Comparison of ENCODE assay signal across 30 cellular contexts in genomic region chr20:13900506-13900905, GRCh38.
"Had no signal": no experiment of that assay in that cellular context is flagged by ENCODE, and none has a peak within 500 bp of the region (broad histone marks: within the 10 kb centered on the region; RNA-seq: fewer than 3 reads in every experiment).

No MANE protein-coding gene starts in this region.

- FAIRE-seq: keratinocyte, pancreas had no signal

- H3K9me3 ChIP-seq: left lung, lower lobe of right lung, pancreas, prostate gland, suprapubic skin, tibial nerve, vagina had no signal

- H3K27ac Mint-ChIP-seq: mesothelial cell of epicardium; naive B cell; natural killer cell; nephron progenitor cell; neural progenitor cell; stimulated activated naive B cell treated with anti-CD40 and anti-IgM and Interleukin-4, amounts not matched to agents 10 μg/mL and 1 μg/mL and 100 μg/mL, for 72 hours; type B pancreatic cell had no signal

- DNase-seq: hippocampal formation; kidney glomerular epithelial cell; left cardiac atrium; left lung; lower lobe of right lung; mammary epithelial cell; mesendoderm; naive B cell; natural killer cell; nephron progenitor cell; pancreas; posterior cingulate gyrus; retina; right cardiac atrium; stimulated activated CD4-positive, alpha-beta T cell treated with anti-CD3 and anti-CD28 coated beads, Interleukin-12 subunit alpha, Interleukin-12 subunit beta, amount 100 ng/mL, for 4 hours; stimulated activated CD4-positive, alpha-beta T cell treated with anti-CD3 and anti-CD28 coated beads, Interleukin-15, amount 100 ng/mL, for 24 hours; stimulated activated CD4-positive, alpha-beta T cell treated with anti-CD3 and anti-CD28 coated beads, Interleukin-2, amount 100 ng/mL, for 24 hours; stimulated activated CD4-positive, alpha-beta T cell treated with anti-CD3 and anti-CD28 coated beads, Interleukin-4, amount 100 ng/mL, for 1 hour; stimulated activated naive B cell treated with anti-CD40 and anti-IgM and Interleukin-4, amounts not matched to agents 10 μg/mL and 1 μg/mL and 100 μg/mL, for 72 hours; stimulated activated naive CD8-positive, alpha-beta T cell treated with anti-CD3 and anti-CD28 coated beads, Interleukin-15, Interleukin-2, amounts not matched to agents 100 U/mL and 50 U/mL, for 24 hours had no signal

- H3K4me3 Mint-ChIP-seq: mesothelial cell of epicardium; naive B cell; natural killer cell; nephron progenitor cell; neural progenitor cell; stimulated activated naive B cell treated with anti-CD40 and anti-IgM and Interleukin-4, amounts not matched to agents 10 μg/mL and 1 μg/mL and 100 μg/mL, for 72 hours; type B pancreatic cell had no signal

- H2AFZ ChIP-seq: neural progenitor cell had no signal

- H3K36me3 ChIP-seq: left lung, lower lobe of right lung, neural progenitor cell, pancreas, prostate gland, suprapubic skin, tibial nerve, vagina had no signal

- ATAC-seq: left cardiac atrium; left lung; lower lobe of right lung; natural killer cell; pancreas; right cardiac atrium; sciatic nerve; stimulated activated naive B cell treated with anti-CD40 and anti-IgM and Interleukin-4, amounts not matched to agents 10 μg/mL and 1 μg/mL and 100 μg/mL, for 72 hours; stimulated activated naive CD8-positive, alpha-beta T cell treated with anti-CD3 and anti-CD28 coated beads, Interleukin-15, Interleukin-2, amounts not matched to agents 100 U/mL and 50 U/mL, for 24 hours had no signal

- H3K4me1 Mint-ChIP-seq: mesothelial cell of epicardium; naive B cell; natural killer cell; nephron progenitor cell; neural progenitor cell; stimulated activated naive B cell treated with anti-CD40 and anti-IgM and Interleukin-4, amounts not matched to agents 10 μg/mL and 1 μg/mL and 100 μg/mL, for 72 hours had no signal

- H3K9me3 Mint-ChIP-seq: nephron progenitor cell; neural progenitor cell; stimulated activated naive B cell treated with anti-CD40 and anti-IgM and Interleukin-4, amounts not matched to agents 10 μg/mL and 1 μg/mL and 100 μg/mL, for 72 hours; type B pancreatic cell had no signal

- H3K36me3 Mint-ChIP-seq: mesothelial cell of epicardium; naive B cell; natural killer cell; neural progenitor cell; stimulated activated naive B cell treated with anti-CD40 and anti-IgM and Interleukin-4, amounts not matched to agents 10 μg/mL and 1 μg/mL and 100 μg/mL, for 72 hours; type B pancreatic cell had no signal

- H3K4me2 ChIP-seq: neural progenitor cell had no signal

- H3K4me1 ChIP-seq: left lung, lower lobe of right lung, neural progenitor cell, pancreas, prostate gland, suprapubic skin, tibial nerve, vagina had no signal

- H3K9ac ChIP-seq: neural progenitor cell had no signal

- H3K4me3 ChIP-seq: left lung, lower lobe of right lung, neural progenitor cell, pancreas, prostate gland, skin epidermis, suprapubic skin, tibial nerve, vagina had no signal

- H3K27ac ChIP-seq: left lung, lower lobe of right lung, neural progenitor cell, pancreas, prostate gland, skin epidermis, suprapubic skin, tibial nerve, vagina had no signal

- H3K27me3 ChIP-seq: left lung, neural progenitor cell, pancreas, suprapubic skin, tibial nerve, vagina had no signal

- H3K27me3 Mint-ChIP-seq: naive B cell, type B pancreatic cell had no signal
